ENCODE assay signal across 1 cellular context in the genomic region with DNA sequence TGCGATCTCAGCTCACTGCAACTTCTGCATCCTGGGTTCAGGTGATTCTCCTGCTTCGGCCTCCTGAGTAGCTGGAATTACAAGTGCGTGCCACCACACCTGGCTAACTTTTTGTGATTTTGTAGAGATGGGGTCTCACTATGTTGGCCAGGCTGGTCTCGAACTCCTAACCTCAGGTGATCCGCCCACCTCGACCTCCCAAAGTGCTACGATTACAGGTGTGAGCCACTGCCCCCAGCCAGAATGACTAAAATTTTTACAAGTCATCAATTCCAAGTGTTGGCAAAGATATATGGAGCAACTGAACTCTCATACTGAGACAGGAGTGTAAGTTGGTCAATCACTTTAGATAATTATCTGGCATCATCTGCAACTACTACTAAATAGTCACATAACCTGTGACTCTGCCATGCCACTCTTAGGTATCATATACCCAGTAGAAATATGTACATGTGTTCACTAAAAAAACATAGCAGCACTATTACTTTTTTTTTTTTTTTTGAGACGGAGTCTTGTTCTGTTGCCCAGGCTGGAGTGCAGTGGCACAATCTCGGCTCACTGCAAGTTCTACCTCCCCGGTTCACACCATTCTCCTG.
TF ChIP-seq lines count a peak whose summit lies in the region.

No MANE protein-coding gene starts in this region.

TF ChIP-seq in HepG2, 621 proteins besides CTCF, POLR2A, EP300 and RAD21:
- 0 out of 2 replicates have a peak, but pooled peaks have one; percentile 66 for TF ChIP-seq ZNF3 (CRISPR knock-in tag; IDR thresholded peaks at IDR 0.05)
- TF ChIP-seq RBFOX2 (IDR thresholded peaks at IDR 0.05; ENCODE audit: low read depth, low read length): peak; percentile 63
- 0 out of 2 replicates have a peak, but pooled peaks have one; percentile 7 for TF ChIP-seq ARNT2 (CRISPR knock-in tag; IDR thresholded peaks at IDR 0.05; ENCODE audit: low read depth)
- TF ChIP-seq ZNF121 (CRISPR knock-in tag; IDR thresholded peaks at IDR 0.05): peak; percentile 94
- TF ChIP-seq POLR2G (IDR thresholded peaks at IDR 0.05; ENCODE audit: low read depth, low read length): 0 out of 2 replicates have a peak, but pooled peaks have one; percentile 26
- TF ChIP-seq ZNF7 (CRISPR knock-in tag; IDR thresholded peaks at IDR 0.05): peak; percentile 80
- peak; percentile 21 for TF ChIP-seq AGO2 (optimal IDR thresholded peaks at IDR 0.05; ENCODE audit: low read depth, low read length)
- TF ChIP-seq, protein P1, sequence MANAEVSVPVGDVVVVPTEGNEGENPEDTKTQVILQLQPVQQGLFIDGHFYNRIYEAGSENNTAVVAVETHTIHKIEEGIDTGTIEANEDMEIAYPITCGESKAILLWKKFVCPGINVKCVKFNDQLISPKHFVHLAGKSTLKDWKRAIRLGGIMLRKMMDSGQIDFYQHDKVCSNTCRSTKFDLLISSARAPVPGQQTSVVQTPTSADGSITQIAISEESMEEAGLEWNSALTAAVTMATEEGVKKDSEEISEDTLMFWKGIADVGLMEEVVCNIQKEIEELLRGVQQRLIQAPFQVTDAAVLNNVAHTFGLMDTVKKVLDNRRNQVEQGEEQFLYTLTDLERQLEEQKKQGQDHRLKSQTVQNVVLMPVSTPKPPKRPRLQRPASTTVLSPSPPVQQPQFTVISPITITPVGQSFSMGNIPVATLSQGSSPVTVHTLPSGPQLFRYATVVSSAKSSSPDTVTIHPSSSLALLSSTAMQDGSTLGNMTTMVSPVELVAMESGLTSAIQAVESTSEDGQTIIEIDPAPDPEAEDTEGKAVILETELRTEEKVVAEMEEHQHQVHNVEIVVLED (CRISPR knock-in tag; IDR thresholded peaks at IDR 0.05; ENCODE audit: borderline replicate concordance): no peak
- 0 out of 2 replicates have a peak, but pooled peaks have one; percentile 14 for TF ChIP-seq ZNF777 (CRISPR knock-in tag; IDR thresholded peaks at IDR 0.05)
- TF ChIP-seq SRY (CRISPR knock-in tag; IDR thresholded peaks at IDR 0.05): 0 out of 2 replicates have a peak, but pooled peaks have one; percentile 9
- TF ChIP-seq SOX13 (IDR thresholded peaks at IDR 0.05): no peak
- TF ChIP-seq SOX13 (CRISPR knock-in tag; conservative IDR thresholded peaks at IDR 0.05 in 1 of 2, IDR thresholded peaks at IDR 0.05 in 1 of 2): no peak
